Comparison of ENCODE assay signal across 20 cellular contexts in genomic region chr16:21184834-21185233, GRCh38. TPM values are rescaled to one million over a fixed set of nuclear protein-coding genes. Genes with fewer than 3 reads are reported as not detected.
DNase-seq lines count a peak whose midpoint lies in the region; ATAC-seq and TF ChIP-seq lines count a peak whose summit lies in the region.
"Had no signal": no experiment of that assay in that cellular context is flagged by ENCODE, and none has a peak within 500 bp of the region (broad histone marks: within the 10 kb centered on the region; RNA-seq: fewer than 3 reads in every experiment).

No MANE protein-coding gene starts in this region.

- no peak overlapping the region for H3K4me3 Mint-ChIP-seq in activated naive CD8-positive, alpha-beta T cell treated with anti-CD3 and anti-CD28 coated beads, Interleukin-2, amount 50 U/mL, for 24 hours
- no peak overlapping the region for H3K4me3 Mint-ChIP-seq in nephron progenitor cell
- H3K4me3 Mint-ChIP-seq: activated CD4-positive, alpha-beta T cell treated with anti-CD3 and anti-CD28 coated beads, Interleukin-2, amount 10 ng/mL, durations not matched to agents 24 days and 14 days; CD8-positive, alpha-beta T cell had no signal

- H3K4me1 Mint-ChIP-seq in activated naive CD8-positive, alpha-beta T cell treated with anti-CD3 and anti-CD28 coated beads, Interleukin-2, amount 50 U/mL, for 24 hours, result peaks cover 23% of the 10 kb centered on the region
- no peaks in the 10 kb centered on the region for H3K4me1 Mint-ChIP-seq in nephron progenitor cell

- ATAC-seq in activated naive CD8-positive, alpha-beta T cell treated with anti-CD3 and anti-CD28 coated beads, Interleukin-2, amount 50 U/mL, for 24 hours, result peak; percentile 81
- ATAC-seq in left lobe of liver, result no peak
- ATAC-seq: CD8-positive, alpha-beta T cell had no signal

- peaks cover 27% of the 10 kb centered on the region for H3K9me3 Mint-ChIP-seq in activated naive CD8-positive, alpha-beta T cell treated with anti-CD3 and anti-CD28 coated beads, Interleukin-2, amount 50 U/mL, for 24 hours
- peaks cover 34% of the 10 kb centered on the region for H3K9me3 Mint-ChIP-seq in nephron progenitor cell
- H3K9me3 Mint-ChIP-seq: CD8-positive, alpha-beta T cell had no signal

- peak; percentile 38 for DNase-seq in activated CD4-positive, alpha-beta T cell treated with anti-CD3 and anti-CD28 coated beads for 48 hours
- no peak for DNase-seq in activated CD4-positive, alpha-beta T cell treated with anti-CD3 and anti-CD28 coated beads, Interleukin-2, amount 50 U/mL, for 4 hours
- DNase-seq in HT1080 (ENCODE audit: low read depth) (peak; percentile 78), nephron progenitor cell (no peak), superior temporal gyrus (ENCODE audit: extremely low spot score) (no peak), C1 segment of cervical spinal cord (lab: John Stamatoyannopoulos, UW) (no peak), left lobe of liver (ENCODE audit: low spot score) (no peak)
- peak; percentile 23 for DNase-seq in activated naive CD8-positive, alpha-beta T cell treated with anti-CD3 and anti-CD28 coated beads, Interleukin-2, amount 50 U/mL, for 24 hours
- DNase-seq: activated CD4-positive, alpha-beta T cell treated with anti-CD3 and anti-CD28 coated beads, Interleukin-2, amount 10 ng/mL, durations not matched to agents 24 days and 14 days; CD8-positive, alpha-beta T cell; cerebellar nuclear complex; EL; kidney; NCI-H774; RPMI8226 had no signal

- peaks cover 33% of the 10 kb centered on the region for H3K36me3 Mint-ChIP-seq in activated naive CD8-positive, alpha-beta T cell treated with anti-CD3 and anti-CD28 coated beads, Interleukin-2, amount 50 U/mL, for 24 hours (ENCODE audit: low read depth)
- H3K36me3 Mint-ChIP-seq in nephron progenitor cell (ENCODE audit: low read depth), result peaks cover 39% of the 10 kb centered on the region

- no peak for TF ChIP-seq CTCF in nephron progenitor cell (IDR thresholded peaks at IDR 0.05)

- no peak overlapping the region for H3K27ac Mint-ChIP-seq in activated naive CD8-positive, alpha-beta T cell treated with anti-CD3 and anti-CD28 coated beads, Interleukin-2, amount 50 U/mL, for 24 hours
- peak overlapping the region; percentile 10 for H3K27ac Mint-ChIP-seq in nephron progenitor cell
- H3K27ac Mint-ChIP-seq: activated CD4-positive, alpha-beta T cell treated with anti-CD3 and anti-CD28 coated beads, Interleukin-2, amount 10 ng/mL, durations not matched to agents 24 days and 14 days; CD8-positive, alpha-beta T cell; progenitor cell of endocrine pancreas had no signal

- peaks cover 4% of the 10 kb centered on the region for H3K27me3 Mint-ChIP-seq in activated naive CD8-positive, alpha-beta T cell treated with anti-CD3 and anti-CD28 coated beads, Interleukin-2, amount 50 U/mL, for 24 hours
- H3K27me3 Mint-ChIP-seq in nephron progenitor cell (ENCODE audit: low read depth, poor library complexity), result peaks cover 14% of the 10 kb centered on the region
- H3K27me3 Mint-ChIP-seq: activated CD4-positive, alpha-beta T cell treated with anti-CD3 and anti-CD28 coated beads, Interleukin-2, amount 10 ng/mL, durations not matched to agents 24 days and 14 days; progenitor cell of endocrine pancreas had no signal

RNA-seq across cellular contexts. Expression of gene LDAF1, which starts 26.4 kb away (rescaled TPM):
- total RNA-seq in HT1080 (2014; rRNA removed; shearing (Covaris generic)), result 7.5 and 12.3 TPM in 2 replicates
- 13.0 TPM in 2 replicates for polyA plus RNA-seq in HT1080 (2015; cell fraction: cytosol; rRNA removed)
- polyA plus RNA-seq in HT1080 (2015; cell fraction: nucleus; rRNA removed), result 4.4 and 5.9 TPM in 2 replicates
- total RNA-seq in left lobe of liver, result 1.4 TPM

RNA-seq across cellular contexts. Expression of gene ZP2, which starts 26.5 kb away (rescaled TPM):
- total RNA-seq in HT1080 (2014; rRNA removed; shearing (Covaris generic)), result not detected in 2 replicates
- not detected in 2 replicates for polyA plus RNA-seq in HT1080 (2015; cell fraction: cytosol; rRNA removed)
- not detected in 2 replicates for polyA plus RNA-seq in HT1080 (2015; cell fraction: nucleus; rRNA removed)
- not detected for total RNA-seq in left lobe of liver
- total RNA-seq: activated CD4-positive, alpha-beta T cell treated with anti-CD3 and anti-CD28 coated beads, Interleukin-2, amount 10 ng/mL, durations not matched to agents 24 days and 14 days; CD8-positive, alpha-beta T cell; endothelial cell of umbilical vein; kidney; MCF 10A; progenitor cell of endocrine pancreas; T-helper 1 cell treated with Interleukin-12 subunit alpha and Interleukin-12 subunit beta and Interleukin-4 antibody, amounts not matched to agents 30 ng/mL and 1 ng/mL, for 36 hours; ureter had no signal
- polyA plus RNA-seq: endothelial cell of umbilical vein had no signal

RNA-seq across cellular contexts. Expression of gene DNAH3, which starts 34.2 kb away (rescaled TPM):
- 0.03 and 0.05 TPM in 2 replicates for total RNA-seq in HT1080 (2014; rRNA removed; shearing (Covaris generic))
- 0.02 and 0.03 TPM in 2 replicates for polyA plus RNA-seq in HT1080 (2015; cell fraction: cytosol; rRNA removed)
- polyA plus RNA-seq in HT1080 (2015; cell fraction: nucleus; rRNA removed), result 0.10 and 0.12 TPM in 2 replicates
- not detected for total RNA-seq in left lobe of liver
- total RNA-seq: activated CD4-positive, alpha-beta T cell treated with anti-CD3 and anti-CD28 coated beads, Interleukin-2, amount 10 ng/mL, durations not matched to agents 24 days and 14 days; CD8-positive, alpha-beta T cell; endothelial cell of umbilical vein; MCF 10A had no signal
- polyA plus RNA-seq: endothelial cell of umbilical vein had no signal

RNA-seq across cellular contexts. Expression of gene ANKS4B, which starts 48.7 kb away (rescaled TPM):
- not detected in 2 replicates for total RNA-seq in HT1080 (2014; rRNA removed; shearing (Covaris generic))
- not detected in 2 replicates for polyA plus RNA-seq in HT1080 (2015; cell fraction: cytosol; rRNA removed)
- not detected in 2 replicates for polyA plus RNA-seq in HT1080 (2015; cell fraction: nucleus; rRNA removed)
- 13.8 TPM for total RNA-seq in left lobe of liver
- total RNA-seq: activated CD4-positive, alpha-beta T cell treated with anti-CD3 and anti-CD28 coated beads, Interleukin-2, amount 10 ng/mL, durations not matched to agents 24 days and 14 days; CD8-positive, alpha-beta T cell; endothelial cell of umbilical vein; MCF 10A; T-helper 1 cell treated with Interleukin-12 subunit alpha and Interleukin-12 subunit beta and Interleukin-4 antibody, amounts not matched to agents 30 ng/mL and 1 ng/mL, for 36 hours; ureter had no signal
- polyA plus RNA-seq: endothelial cell of umbilical vein had no signal

Comparison
In these comparisons a context has a peak if more than half of its experiments do, and no peak if none do; other contexts are left out.
1. DNase-seq: peak in activated CD4-positive, alpha-beta T cell treated with anti-CD3 and anti-CD28 coated beads for 48 hours (single experiment), HT1080 (single experiment) and activated naive CD8-positive, alpha-beta T cell treated with anti-CD3 and anti-CD28 coated beads, Interleukin-2, amount 50 U/mL, for 24 hours (single experiment); none in activated CD4-positive, alpha-beta T cell treated with anti-CD3 and anti-CD28 coated beads, Interleukin-2, amount 50 U/mL, for 4 hours (0 of 2), nephron progenitor cell (single experiment), superior temporal gyrus (single experiment), C1 segment of cervical spinal cord (0 of 14) and left lobe of liver (single experiment).